In genomic region chr5:12071455-12071854, GRCh38 we compare ENCODE assay signal across 26 cellular contexts.
"Had no signal": no experiment of that assay in that cellular context is flagged by ENCODE, and none has a peak within 500 bp of the region (broad histone marks: within the 10 kb centered on the region; RNA-seq: fewer than 3 reads in every experiment).

No MANE protein-coding gene starts in this region.

- H3K4me3 ChIP-seq: stomach, suprapubic skin, testis, thoracic aorta, thyroid gland, tibial artery, tibial nerve, transverse colon, upper lobe of left lung, upper lobe of right lung, uterus, vagina had no signal

- H3K27me3 ChIP-seq: stomach, suprapubic skin, testis, thyroid gland, tibial artery, tibial nerve, transverse colon, upper lobe of left lung, upper lobe of right lung, uterus, vagina had no signal

- ATAC-seq: stimulated activated effector memory CD8-positive, alpha-beta T cell treated with anti-CD3 and anti-CD28 coated beads, Interleukin-12 subunit alpha, Interleukin-12 subunit beta, amount 100 ng/mL, for 72 hours; stimulated activated memory B cell treated with anti-CD40 and anti-IgM and Interleukin-4, amounts not matched to agents 10 μg/mL and 1 μg/mL and 100 μg/mL, for 72 hours; stimulated activated naive B cell treated with anti-CD40 and anti-IgM and Interleukin-4, amounts not matched to agents 10 μg/mL and 1 μg/mL and 100 μg/mL, for 72 hours; stimulated activated naive CD8-positive, alpha-beta T cell treated with anti-CD3 and anti-CD28 coated beads, Interleukin-15, amount 100 ng/mL, for 72 hours; stimulated activated naive CD8-positive, alpha-beta T cell treated with anti-CD3 and anti-CD28 coated beads, Interleukin-15, Interleukin-2, amounts not matched to agents 100 U/mL and 50 U/mL, for 24 hours; upper lobe of right lung had no signal

- H3K27ac ChIP-seq: stomach, suprapubic skin, testis, thoracic aorta, thyroid gland, tibial artery, tibial nerve, transverse colon, upper lobe of left lung, upper lobe of right lung, uterus, vagina had no signal

- FAIRE-seq: urothelium cell line had no signal

- H3K4me1 ChIP-seq: stomach, suprapubic skin, testis, thyroid gland, tibial artery, tibial nerve, transverse colon, upper lobe of left lung, upper lobe of right lung, uterus, vagina had no signal

- H3K9me3 ChIP-seq: suprapubic skin, testis, thoracic aorta, thyroid gland, tibial artery, tibial nerve, transverse colon, upper lobe of left lung, upper lobe of right lung, uterus, vagina had no signal

- DNase-seq: stimulated activated CD4-positive, alpha-beta T cell treated with anti-CD3 and anti-CD28 coated beads, Interleukin-2, amount 100 ng/mL, for 48 hours; stimulated activated CD4-positive, alpha-beta T cell treated with anti-CD3 and anti-CD28 coated beads, Interleukin-4, amount 100 ng/mL, for 1 hour; stimulated activated CD4-positive, alpha-beta T cell treated with anti-CD3 and anti-CD28 coated beads, Interleukin-4, amount 100 ng/mL, for 24 hours; stimulated activated CD4-positive, alpha-beta T cell treated with anti-CD3 and anti-CD28 coated beads, Interleukin-4, amount 100 ng/mL, for 4 hours; stimulated activated CD8-positive, alpha-beta memory T cell treated with anti-CD3 and anti-CD28 coated beads, Interleukin-4, amount 100 ng/mL, for 48 hours; stimulated activated naive B cell treated with anti-CD40 and anti-IgM and Interleukin-4, amounts not matched to agents 10 μg/mL and 1 μg/mL and 100 μg/mL, for 72 hours; stimulated activated naive CD4-positive, alpha-beta T cell; stimulated activated naive CD4-positive, alpha-beta T cell treated with Interleukin-2 at 50 U/mL for 16 hours; stimulated activated naive CD8-positive, alpha-beta T cell treated with anti-CD3 and anti-CD28 coated beads, Interleukin-15, amount 100 ng/mL, for 72 hours; stimulated activated naive CD8-positive, alpha-beta T cell treated with anti-CD3 and anti-CD28 coated beads, Interleukin-15, Interleukin-2, amounts not matched to agents 100 U/mL and 50 U/mL, for 24 hours; stomach; substantia nigra; testis; thyroid gland; tibial artery; transverse colon; upper lobe of left lung; upper lobe of right lung; uterus had no signal

- H3K36me3 ChIP-seq: stomach, suprapubic skin, thoracic aorta, thyroid gland, tibial artery, tibial nerve, transverse colon, upper lobe of left lung, upper lobe of right lung, uterus, vagina had no signal
